ENCODE assay signal across 7 cellular contexts in the genomic region with DNA sequence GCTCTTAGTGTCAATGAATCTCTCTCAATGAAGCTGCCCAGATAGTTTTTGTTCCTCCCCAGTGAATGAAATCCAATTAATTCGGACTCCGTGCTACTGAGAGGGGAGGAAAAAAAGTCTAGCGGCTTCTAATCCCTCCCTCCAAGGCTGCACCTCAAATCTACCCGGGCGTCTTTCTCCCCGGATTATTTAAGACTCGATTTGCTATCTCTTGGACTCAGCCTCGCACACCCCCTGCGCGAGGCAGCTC. TPM values are rescaled to one million over a fixed set of nuclear protein-coding genes. Genes with fewer than 3 reads are reported as not detected.
DNase-seq lines count a peak whose midpoint lies in the region; ATAC-seq and TF ChIP-seq lines count a peak whose summit lies in the region.

No MANE protein-coding gene starts in this region.

- no peaks in the 10 kb centered on the region for H3K27me3 ChIP-seq in Panc1 (ENCODE audit: control insufficient read depth, insufficient read depth, low read length)
- H3K27me3 ChIP-seq in fibroblast of lung (ENCODE audit: control insufficient read depth, insufficient read depth, low read length): no peaks in the 10 kb centered on the region

- intact Hi-C loops in Panc1 (cut with micrococcal nuclease; ENCODE audit: unreplicated experiment): loop anchor here (2.0 to 10.0 kb wide), 4 partner anchors 110 to 335 kb away; partner anchors contain the start of gene GALNT4
- intact Hi-C loops in sciatic nerve (cut with DNase I): no loop called here

- peak overlapping the region; percentile 52 for H3K4me2 ChIP-seq in fibroblast of lung (ENCODE audit: extremely low read depth, insufficient read depth, low read length)

- no peak for TF ChIP-seq CTCF in Panc1 (IDR thresholded peaks at IDR 0.05)
- no peak for TF ChIP-seq CTCF in fibroblast of lung (conservative IDR thresholded peaks at IDR 0.05 in 1 of 2, IDR thresholded peaks at IDR 0.05 in 1 of 2; ENCODE audit: low read depth in 1 of 2, low read length in 2 of 2)

- H3K4me3 ChIP-seq in Panc1 (ENCODE audit: low read depth in 2 of 2, low read length in 2 of 2) (peak overlapping the region; percentile 86 to 88), fibroblast of lung (replicated peaks in 1 of 4; ENCODE audit: control extremely low read depth in 1 of 4, insufficient read depth in 1 of 4, low read depth in 3 of 4, low read length in 4 of 4) (peak overlapping the region; percentile 61 to 92 (median 74))

- peaks cover 53% of the 10 kb centered on the region for H3K79me2 ChIP-seq in fibroblast of lung (ENCODE audit: control insufficient read depth, insufficient read depth, low read length)

- TF ChIP-seq POLR2A in GM19193 (IDR thresholded peaks at IDR 0.05; ENCODE audit: extremely low read depth, insufficient read depth, insufficient read length): peak; percentile 59

- BruUV-seq in Panc1 (replicated peaks; lab: Mats Ljungman, UMichigan): no TSS peak

- no peaks in the 10 kb centered on the region for H4K20me1 ChIP-seq in fibroblast of lung (ENCODE audit: control insufficient read depth, extremely low read depth, insufficient read depth, low read length)

- peak overlapping the region; percentile 91 for H3K9ac ChIP-seq in fibroblast of lung (ENCODE audit: insufficient read depth, low read length)

- in situ Hi-C loops in Panc1 (cut with HindIII; ENCODE audit: low pct_unique_long_range_greater_than_20kb, low sequenced_read_pairs): no loop called here

- POLR2A ChIA-PET in Panc1 (lab: Charles Lee): interaction anchor here (0.6 to 0.8 kb wide), 3 partner anchors 39 to 289 kb away, joined by 3 to 5 read pairs (median 3); no protein-coding TSS in a partner anchor

- no peak; the same call in 1 of the 2 replicates for ATAC-seq in Panc1
- peak; percentile 15 for ATAC-seq in sciatic nerve

- peak overlapping the region; percentile 86 for H3K27ac ChIP-seq in Panc1 (ENCODE audit: low read length)
- H3K27ac ChIP-seq in fibroblast of lung (ENCODE audit: insufficient read depth, low read length): peak overlapping the region; percentile 96

- CTCF ChIA-PET in Panc1 (lab: Charles Lee): interaction anchor here (1.2 kb wide), 1 partner anchor 11 kb away, joined by 8 read pairs; no protein-coding TSS in a partner anchor

- DNase-seq in Panc1 (ENCODE audit: low read depth, low spot score): no peak
- DNase-seq in fibroblast of lung (ENCODE audit: low read depth in 2 of 2): no peak
- DNase-seq in sciatic nerve (ENCODE audit: low spot score): no peak
- no peak for DNase-seq in stimulated activated CD4-positive, alpha-beta T cell treated with anti-CD3 and anti-CD28 coated beads, Interleukin-4, amount 100 ng/mL, for 1 hour
- DNase-seq in activated CD4-positive, alpha-beta T cell treated with anti-CD3 and anti-CD28 coated beads for 4 hours: no peak
- no peak for DNase-seq in NCI-H226

- H3K36me3 ChIP-seq in Panc1 (ENCODE audit: control insufficient read depth, insufficient read depth, low read length) (peaks cover 4% of the 10 kb centered on the region; the same call in 1 of the 2 replicates), fibroblast of lung (ENCODE audit: control insufficient read depth, insufficient read depth, low read length) (peaks cover 4% of the 10 kb centered on the region)

- H3K9me3 ChIP-seq in Panc1 (ENCODE audit: control insufficient read depth, insufficient read depth, low read depth, low read length) (no peaks in the 10 kb centered on the region), fibroblast of lung (ENCODE audit: control insufficient read depth, insufficient read depth, low read depth, low read length) (no peaks in the 10 kb centered on the region)

- peaks cover 28% of the 10 kb centered on the region for H3K4me1 ChIP-seq in Panc1 (ENCODE audit: control insufficient read depth, insufficient read depth, low read length)
- H3K4me1 ChIP-seq in fibroblast of lung (ENCODE audit: control insufficient read depth, extremely low read depth, insufficient read depth, low read length): peaks cover 17% of the 10 kb centered on the region

- H2AFZ ChIP-seq in fibroblast of lung (ENCODE audit: low read length): no peak overlapping the region

RNA-seq across cellular contexts. Expression of gene DUSP6, which starts 0.1 kb away (rescaled TPM):
- total RNA-seq in Panc1 (2021; ENCODE audit: unreplicated experiment): 20.3 TPM
- polyA plus RNA-seq in Panc1 (2012; ENCODE audit: insufficient read length): 21.9 TPM
- 49.8 and 50.0 TPM in 2 replicates for total RNA-seq in fibroblast of lung
- 7.0 and 75.3 TPM in 2 replicates for polyA plus RNA-seq in fibroblast of lung
- polyA plus RNA-seq in fibroblast of lung (2012): 6.2 and 47.7 TPM in 2 replicates
- polyA minus RNA-seq in fibroblast of lung (ENCODE audit: low replicate concordance): 48.2 and 236 TPM in 2 replicates
- 93.3 TPM for total RNA-seq in sciatic nerve
